Comparison of ENCODE assay signal across 1 cellular context in the genomic region with DNA sequence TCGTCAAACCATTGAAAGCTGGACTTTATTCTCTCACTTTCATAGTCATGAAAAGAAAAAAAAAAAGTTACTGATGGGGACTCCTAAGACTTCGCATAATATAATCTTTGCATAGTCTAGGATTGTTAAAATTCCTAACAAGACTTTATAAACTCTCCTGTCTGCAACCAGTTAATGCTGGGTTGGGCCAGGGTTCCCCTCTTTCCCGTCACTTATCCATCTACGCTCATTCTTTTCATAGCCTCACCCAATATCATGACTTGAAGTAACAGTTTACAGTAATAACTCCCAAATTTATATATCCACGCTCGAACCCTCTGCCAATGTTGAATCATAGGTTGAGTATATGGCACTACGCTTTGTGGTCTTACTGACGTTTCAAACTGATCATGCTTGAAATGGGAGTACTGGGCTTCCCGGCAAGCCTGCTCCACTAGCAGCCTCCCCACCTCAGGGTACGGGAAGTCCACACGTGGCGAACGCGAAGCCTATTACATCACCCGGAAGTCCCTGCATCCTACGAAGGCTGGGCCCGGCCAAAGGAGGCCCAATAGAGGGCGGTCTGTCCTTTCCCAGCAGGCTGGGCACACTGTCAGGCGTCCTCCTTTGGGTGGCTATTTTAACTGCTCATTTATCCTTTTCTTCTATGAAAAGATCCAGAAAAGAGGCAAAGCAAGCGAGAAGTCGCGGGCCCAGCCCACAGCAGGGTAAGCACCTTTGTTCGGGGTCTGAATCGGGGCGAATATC.
TF ChIP-seq lines count a peak whose summit lies in the region.

No MANE protein-coding gene starts in this region.

TF ChIP-seq in HEK293, 187 proteins besides CTCF, POLR2A, EP300 and RAD21 (continued from another document and continues in another):
- TF ChIP-seq ZBTB49 (tag by site-specific recombination; IDR thresholded peaks at IDR 0.05; ENCODE audit: low read depth), result no peak
- TF ChIP-seq ZNF501 (tag by site-specific recombination; IDR thresholded peaks at IDR 0.05), result no peak; the same call in 1 of the 2 replicates
- no peak; the same call in none of the 2 replicates for TF ChIP-seq ZBTB17 (tag by site-specific recombination; IDR thresholded peaks at IDR 0.05)
- TF ChIP-seq ZNF148 (tag by site-specific recombination; IDR thresholded peaks at IDR 0.05; ENCODE audit: borderline replicate concordance), result no peak
- TF ChIP-seq ZNF280D (tag by site-specific recombination; IDR thresholded peaks at IDR 0.05), result no peak
- TF ChIP-seq ZNF610 (tag by site-specific recombination; IDR thresholded peaks at IDR 0.05; ENCODE audit: borderline replicate concordance), result 0 out of 2 replicates have a peak, but pooled peaks have one; percentile 22
- TF ChIP-seq, protein P1, sequence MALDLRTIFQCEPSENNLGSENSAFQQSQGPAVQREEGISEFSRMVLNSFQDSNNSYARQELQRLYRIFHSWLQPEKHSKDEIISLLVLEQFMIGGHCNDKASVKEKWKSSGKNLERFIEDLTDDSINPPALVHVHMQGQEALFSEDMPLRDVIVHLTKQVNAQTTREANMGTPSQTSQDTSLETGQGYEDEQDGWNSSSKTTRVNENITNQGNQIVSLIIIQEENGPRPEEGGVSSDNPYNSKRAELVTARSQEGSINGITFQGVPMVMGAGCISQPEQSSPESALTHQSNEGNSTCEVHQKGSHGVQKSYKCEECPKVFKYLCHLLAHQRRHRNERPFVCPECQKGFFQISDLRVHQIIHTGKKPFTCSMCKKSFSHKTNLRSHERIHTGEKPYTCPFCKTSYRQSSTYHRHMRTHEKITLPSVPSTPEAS (tag by site-specific recombination; IDR thresholded peaks at IDR 0.05), result no peak
- TF ChIP-seq ZNF488 (tag by site-specific recombination; IDR thresholded peaks at IDR 0.05), result no peak
- no peak; the same call in 1 of the 2 replicates for TF ChIP-seq ZNF324 (tag by site-specific recombination; IDR thresholded peaks at IDR 0.05)
- peak; percentile 83; the same call in 1 of the 2 replicates for TF ChIP-seq HOXD13 (CRISPR knock-in tag; IDR thresholded peaks at IDR 0.05; ENCODE audit: borderline replicate concordance)
- TF ChIP-seq ZNF157 (tag by site-specific recombination; IDR thresholded peaks at IDR 0.05), result no peak
- TF ChIP-seq ZNF423 (tag by site-specific recombination; IDR thresholded peaks at IDR 0.05), result no peak
- TF ChIP-seq ZNF624 (tag by site-specific recombination; IDR thresholded peaks at IDR 0.05), result no peak
- TF ChIP-seq, protein P2, sequence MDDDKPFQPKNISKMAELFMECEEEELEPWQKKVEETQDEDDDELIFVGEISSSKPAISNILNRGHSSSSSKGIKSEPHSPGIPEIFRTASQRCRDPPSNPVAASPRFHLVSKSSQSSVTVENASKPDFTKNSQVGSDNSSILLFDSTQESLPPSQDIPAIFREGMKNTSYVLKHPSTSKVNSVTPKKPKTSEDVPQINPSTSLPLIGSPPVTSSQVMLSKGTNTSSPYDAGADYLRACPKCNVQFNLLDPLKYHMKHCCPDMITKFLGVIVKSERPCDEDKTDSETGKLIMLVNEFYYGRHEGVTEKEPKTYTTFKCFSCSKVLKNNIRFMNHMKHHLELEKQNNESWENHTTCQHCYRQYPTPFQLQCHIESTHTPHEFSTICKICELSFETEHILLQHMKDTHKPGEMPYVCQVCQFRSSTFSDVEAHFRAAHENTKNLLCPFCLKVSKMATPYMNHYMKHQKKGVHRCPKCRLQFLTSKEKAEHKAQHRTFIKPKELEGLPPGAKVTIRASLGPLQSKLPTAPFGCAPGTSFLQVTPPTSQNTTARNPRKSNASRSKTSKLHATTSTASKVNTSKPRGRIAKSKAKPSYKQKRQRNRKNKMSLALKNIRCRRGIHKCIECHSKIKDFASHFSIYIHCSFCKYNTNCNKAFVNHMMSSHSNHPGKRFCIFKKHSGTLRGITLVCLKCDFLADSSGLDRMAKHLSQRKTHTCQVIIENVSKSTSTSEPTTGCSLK (tag by site-specific recombination; IDR thresholded peaks at IDR 0.05), result no peak
- no peak for TF ChIP-seq ZNF791 (tag by site-specific recombination; IDR thresholded peaks at IDR 0.05)
- peak; percentile 95 for TF ChIP-seq ZNF335 (tag by site-specific recombination; conservative IDR thresholded peaks at IDR 0.05)
- TF ChIP-seq, protein P3, sequence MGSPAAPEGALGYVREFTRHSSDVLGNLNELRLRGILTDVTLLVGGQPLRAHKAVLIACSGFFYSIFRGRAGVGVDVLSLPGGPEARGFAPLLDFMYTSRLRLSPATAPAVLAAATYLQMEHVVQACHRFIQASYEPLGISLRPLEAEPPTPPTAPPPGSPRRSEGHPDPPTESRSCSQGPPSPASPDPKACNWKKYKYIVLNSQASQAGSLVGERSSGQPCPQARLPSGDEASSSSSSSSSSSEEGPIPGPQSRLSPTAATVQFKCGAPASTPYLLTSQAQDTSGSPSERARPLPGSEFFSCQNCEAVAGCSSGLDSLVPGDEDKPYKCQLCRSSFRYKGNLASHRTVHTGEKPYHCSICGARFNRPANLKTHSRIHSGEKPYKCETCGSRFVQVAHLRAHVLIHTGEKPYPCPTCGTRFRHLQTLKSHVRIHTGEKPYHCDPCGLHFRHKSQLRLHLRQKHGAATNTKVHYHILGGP (tag by site-specific recombination; IDR thresholded peaks at IDR 0.05), result no peak
- TF ChIP-seq ZBTB26 (tag by site-specific recombination; optimal IDR thresholded peaks at IDR 0.05), result no peak
- TF ChIP-seq ZNF561 (tag by site-specific recombination; IDR thresholded peaks at IDR 0.05; ENCODE audit: borderline replicate concordance), result peak; percentile 82; the same call in 1 of the 2 replicates
- TF ChIP-seq, protein P4, sequence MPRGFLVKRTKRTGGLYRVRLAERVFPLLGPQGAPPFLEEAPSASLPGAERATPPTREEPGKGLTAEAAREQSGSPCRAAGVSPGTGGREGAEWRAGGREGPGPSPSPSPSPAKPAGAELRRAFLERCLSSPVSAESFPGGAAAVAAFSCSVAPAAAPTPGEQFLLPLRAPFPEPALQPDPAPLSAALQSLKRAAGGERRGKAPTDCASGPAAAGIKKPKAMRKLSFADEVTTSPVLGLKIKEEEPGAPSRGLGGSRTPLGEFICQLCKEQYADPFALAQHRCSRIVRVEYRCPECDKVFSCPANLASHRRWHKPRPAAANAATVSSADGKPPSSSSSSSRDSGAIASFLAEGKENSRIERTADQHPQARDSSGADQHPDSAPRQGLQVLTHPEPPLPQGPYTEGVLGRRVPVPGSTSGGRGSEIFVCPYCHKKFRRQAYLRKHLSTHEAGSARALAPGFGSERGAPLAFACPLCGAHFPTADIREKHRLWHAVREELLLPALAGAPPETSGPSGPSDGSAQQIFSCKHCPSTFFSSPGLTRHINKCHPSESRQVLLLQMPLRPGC (tag by site-specific recombination; IDR thresholded peaks at IDR 0.05), result no peak
- no peak for TF ChIP-seq ZNF211 (tag by site-specific recombination; IDR thresholded peaks at IDR 0.05; ENCODE audit: low read depth)
- TF ChIP-seq ZNF37A (tag by site-specific recombination; IDR thresholded peaks at IDR 0.05), result no peak
- TF ChIP-seq ZNF623 (tag by site-specific recombination; IDR thresholded peaks at IDR 0.05), result no peak
- no peak; the same call in 1 of the 2 replicates for TF ChIP-seq ZNF629 (tag by site-specific recombination; IDR thresholded peaks at IDR 0.05)
- TF ChIP-seq, protein P5, sequence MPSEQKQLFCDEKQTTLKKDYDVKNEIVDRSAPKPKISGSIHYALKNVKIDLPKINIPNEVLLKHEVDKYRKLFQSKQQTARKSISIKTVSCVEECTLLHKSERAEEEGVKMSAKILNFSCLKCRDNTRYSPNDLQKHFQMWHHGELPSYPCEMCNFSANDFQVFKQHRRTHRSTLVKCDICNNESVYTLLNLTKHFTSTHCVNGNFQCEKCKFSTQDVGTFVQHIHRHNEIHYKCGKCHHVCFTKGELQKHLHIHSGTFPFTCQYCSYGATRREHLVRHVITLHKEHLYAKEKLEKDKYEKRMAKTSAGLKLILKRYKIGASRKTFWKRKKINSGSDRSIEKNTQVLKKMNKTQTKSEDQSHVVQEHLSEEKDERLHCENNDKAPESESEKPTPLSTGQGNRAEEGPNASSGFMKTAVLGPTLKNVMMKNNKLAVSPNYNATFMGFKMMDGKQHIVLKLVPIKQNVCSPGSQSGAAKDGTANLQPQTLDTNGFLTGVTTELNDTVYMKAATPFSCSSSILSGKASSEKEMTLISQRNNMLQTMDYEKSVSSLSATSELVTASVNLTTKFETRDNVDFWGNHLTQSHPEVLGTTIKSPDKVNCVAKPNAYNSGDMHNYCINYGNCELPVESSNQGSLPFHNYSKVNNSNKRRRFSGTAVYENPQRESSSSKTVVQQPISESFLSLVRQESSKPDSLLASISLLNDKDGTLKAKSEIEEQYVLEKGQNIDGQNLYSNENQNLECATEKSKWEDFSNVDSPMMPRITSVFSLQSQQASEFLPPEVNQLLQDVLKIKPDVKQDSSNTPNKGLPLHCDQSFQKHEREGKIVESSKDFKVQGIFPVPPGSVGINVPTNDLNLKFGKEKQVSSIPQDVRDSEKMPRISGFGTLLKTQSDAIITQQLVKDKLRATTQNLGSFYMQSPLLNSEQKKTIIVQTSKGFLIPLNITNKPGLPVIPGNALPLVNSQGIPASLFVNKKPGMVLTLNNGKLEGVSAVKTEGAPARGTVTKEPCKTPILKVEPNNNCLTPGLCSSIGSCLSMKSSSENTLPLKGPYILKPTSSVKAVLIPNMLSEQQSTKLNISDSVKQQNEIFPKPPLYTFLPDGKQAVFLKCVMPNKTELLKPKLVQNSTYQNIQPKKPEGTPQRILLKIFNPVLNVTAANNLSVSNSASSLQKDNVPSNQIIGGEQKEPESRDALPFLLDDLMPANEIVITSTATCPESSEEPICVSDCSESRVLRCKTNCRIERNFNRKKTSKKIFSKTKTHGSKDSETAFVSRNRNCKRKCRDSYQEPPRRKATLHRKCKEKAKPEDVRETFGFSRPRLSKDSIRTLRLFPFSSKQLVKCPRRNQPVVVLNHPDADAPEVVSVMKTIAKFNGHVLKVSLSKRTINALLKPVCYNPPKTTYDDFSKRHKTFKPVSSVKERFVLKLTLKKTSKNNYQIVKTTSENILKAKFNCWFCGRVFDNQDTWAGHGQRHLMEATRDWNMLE (tag by site-specific recombination; conservative IDR thresholded peaks at IDR 0.05; ENCODE audit: low read depth), result peak; percentile 72
- no peak for TF ChIP-seq ZNF214 (tag by site-specific recombination; IDR thresholded peaks at IDR 0.05; ENCODE audit: borderline replicate concordance)
